ENCODE assay signal across 24 cellular contexts in the genomic region with DNA sequence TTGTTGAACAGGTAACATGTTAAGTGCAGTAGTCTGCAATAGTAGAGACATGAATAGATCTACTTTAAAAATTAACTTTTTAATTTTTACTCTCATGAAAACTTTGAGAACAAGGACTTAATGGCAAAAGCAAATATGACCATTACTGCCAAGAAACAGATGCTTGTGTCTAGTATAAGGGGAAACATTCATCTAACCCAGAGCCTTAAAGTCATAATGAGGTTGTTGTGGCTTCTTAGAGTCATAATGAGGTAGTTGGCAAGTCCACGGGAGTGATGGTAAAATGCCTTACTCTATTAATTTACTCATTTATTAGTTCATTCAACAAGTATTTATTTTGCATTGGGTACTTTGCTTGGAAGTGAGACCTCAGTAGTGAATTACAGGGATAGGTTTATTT.
"Had no signal": no experiment of that assay in that cellular context is flagged by ENCODE, and none has a peak within 500 bp of the region (broad histone marks: within the 10 kb centered on the region; RNA-seq: fewer than 3 reads in every experiment).

No MANE protein-coding gene starts in this region.

- H3K36me3 ChIP-seq: colonic mucosa, esophagus squamous epithelium, gastrocnemius medialis, heart right ventricle, left lung, lower lobe of right lung had no signal

- H3K27me3 Mint-ChIP-seq: dendritic cell treated with granulocyte-macrophage colony-stimulating factor and Interleukin-4, amounts not matched to agents 40 ng/mL and 50 ng/mL, for 4 days; effector memory CD8-positive, alpha-beta T cell had no signal

- H3K4me3 ChIP-seq: colonic mucosa, esophagus squamous epithelium, gastrocnemius medialis, heart right ventricle, left lung, lower lobe of right lung, mucosa of descending colon had no signal

- H3K36me3 Mint-ChIP-seq: mesothelial cell of epicardium had no signal

- DNase-seq: colonic mucosa; cortex of kidney; effector CD8-positive, alpha-beta T cell; effector memory CD8-positive, alpha-beta T cell; endodermal cell; erythroblast; esophagus squamous epithelium; foreskin fibroblast; foreskin melanocyte; gastrocnemius medialis; glutamatergic neuron; head of caudate nucleus; heart right ventricle; hippocampal formation; left cardiac atrium; left ventricle myocardium superior; lower lobe of right lung; mesenchymal stem cell; mucosa of descending colon had no signal

- H3K27ac Mint-ChIP-seq: dendritic cell treated with granulocyte-macrophage colony-stimulating factor and Interleukin-4, amounts not matched to agents 40 ng/mL and 50 ng/mL, for 4 days; endodermal cell; mesothelial cell of epicardium had no signal

- H3K27ac ChIP-seq: colonic mucosa, epithelial cell of prostate, esophagus squamous epithelium, gastrocnemius medialis, heart right ventricle, left lung, lower lobe of right lung had no signal

- ATAC-seq: effector memory CD8-positive, alpha-beta T cell; esophagus mucosa; gastrocnemius medialis; heart right ventricle; left cardiac atrium; left lung; left ventricle myocardium superior; lower lobe of right lung; mucosa of descending colon had no signal

- H3K9me3 ChIP-seq: colonic mucosa, esophagus squamous epithelium, gastrocnemius medialis, heart right ventricle, left lung, lower lobe of right lung, mucosa of descending colon had no signal

- H3K9me3 Mint-ChIP-seq: dendritic cell treated with granulocyte-macrophage colony-stimulating factor and Interleukin-4, amounts not matched to agents 40 ng/mL and 50 ng/mL, for 4 days; effector memory CD8-positive, alpha-beta T cell; endodermal cell; mesothelial cell of epicardium had no signal

- H3K4me3 Mint-ChIP-seq: dendritic cell treated with granulocyte-macrophage colony-stimulating factor and Interleukin-4, amounts not matched to agents 40 ng/mL and 50 ng/mL, for 4 days; effector memory CD8-positive, alpha-beta T cell; endodermal cell; mesothelial cell of epicardium had no signal
